31 cellular contexts compared by ENCODE assay signal in the genomic region with DNA sequence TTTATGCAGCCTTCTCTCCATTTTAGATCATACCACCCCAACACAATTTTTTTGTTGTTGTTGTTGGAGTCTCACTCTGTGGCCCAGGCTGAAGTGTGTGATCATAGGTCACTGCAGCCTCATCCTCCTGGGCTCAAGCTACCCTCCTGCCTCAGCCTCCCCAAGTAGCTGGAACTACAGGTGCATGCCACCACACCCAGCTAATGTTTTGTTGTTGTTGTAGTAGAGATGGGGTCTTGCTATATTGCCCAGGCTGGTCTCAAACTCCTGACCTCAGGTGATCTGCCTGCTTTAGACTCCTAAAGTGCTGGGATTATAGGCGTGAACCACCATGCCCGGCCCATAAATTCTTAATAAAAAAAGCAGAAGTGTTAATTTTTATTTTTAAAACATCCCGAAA.
"Had no signal": no experiment of that assay in that cellular context is flagged by ENCODE, and none has a peak within 500 bp of the region (broad histone marks: within the 10 kb centered on the region; RNA-seq: fewer than 3 reads in every experiment).

No MANE protein-coding gene starts in this region.

- DNase-seq: activated CD4-positive, alpha-beta T cell treated with anti-CD3 and anti-CD28 coated beads for 1 hour; activated CD4-positive, alpha-beta T cell treated with anti-CD3 and anti-CD28 coated beads, Interleukin-2, amount 10 ng/mL, durations not matched to agents 24 days and 14 days; activated CD4-positive, alpha-beta T cell treated with anti-CD3 and anti-CD28 coated beads, Interleukin-2, amount 50 U/mL, for 4 hours; activated CD4-positive, CD25-positive, alpha-beta regulatory T cell; activated CD8-positive, alpha-beta T cell treated with anti-CD3 and anti-CD28 coated beads for 36 hours; activated effector memory CD4-positive, alpha-beta T cell treated with anti-CD3 and anti-CD28 coated beads, Interleukin-2, amount 50 U/mL, for 16 hours; activated naive CD4-positive, alpha-beta T cell; activated naive CD4-positive, alpha-beta T cell treated with anti-CD3 and anti-CD28 coated beads, Interleukin-2, amount 50 U/mL, for 16 hours; activated naive CD8-positive, alpha-beta T cell treated with anti-CD3 and anti-CD28 coated beads for 36 hours; activated T-cell treated with anti-CD3 and anti-CD28 coated beads, Interleukin-2, amount 50 U/mL, for 1 hour; activated T-cell treated with anti-CD3 and anti-CD28 coated beads, Interleukin-2, amount 50 U/mL, for 72 hours; amniotic stem cell; aorta; brain microvascular endothelial cell; central memory CD4-positive, alpha-beta T cell; MM.1S; MV-4-11; NCI-H1092; NCI-H1436 treated with DMSO at 0.1 percent for 48 hours; NCI-H1694 treated with DMSO at 0.1 percent for 48 hours; NCI-H2029; NCI-H345; NCI-H524 treated with DMSO at 0.1 percent for 48 hours; NK-92 treated with Interleukin-12 subunit alpha and Interleukin-12 subunit beta, amount 100 ng/mL, for 24 hours; PC-3; Peyer's patch; Right ventricle myocardium superior had no signal

- H3K9me3 ChIP-seq: Peyer's patch had no signal

- H3K4me2 ChIP-seq: KMS-11 had no signal

- H3K4me3 ChIP-seq: Peyer's patch, SK-N-MC had no signal

- H3K9ac ChIP-seq: KMS-11 had no signal

- H3K27me3 ChIP-seq: brain microvascular endothelial cell, Peyer's patch had no signal

- H3K36me3 ChIP-seq: brain microvascular endothelial cell, Peyer's patch had no signal

- H3K4me3 Mint-ChIP-seq: activated CD4-positive, alpha-beta T cell treated with anti-CD3 and anti-CD28 coated beads, Interleukin-2, amount 10 ng/mL, durations not matched to agents 24 days and 14 days; activated CD8-positive, alpha-beta T cell treated with anti-CD3 and anti-CD28 coated beads for 36 hours; activated naive CD8-positive, alpha-beta T cell treated with anti-CD3 and anti-CD28 coated beads for 36 hours; activated T-cell treated with anti-CD3 and anti-CD28 coated beads, Interleukin-2, amount 50 U/mL, for 72 hours had no signal

- H3K9me3 Mint-ChIP-seq: activated CD8-positive, alpha-beta T cell treated with anti-CD3 and anti-CD28 coated beads for 36 hours; activated naive CD8-positive, alpha-beta T cell treated with anti-CD3 and anti-CD28 coated beads for 36 hours; activated T-cell treated with anti-CD3 and anti-CD28 coated beads, Interleukin-2, amount 50 U/mL, for 72 hours; activated T-helper 17 cell treated with anti-CD3 and anti-CD28 coated beads, Interleukin-2, amount 50 U/mL, for 72 hours had no signal

- H3K27me3 Mint-ChIP-seq: activated CD4-positive, alpha-beta T cell treated with anti-CD3 and anti-CD28 coated beads, Interleukin-2, amount 10 ng/mL, durations not matched to agents 24 days and 14 days; activated CD8-positive, alpha-beta T cell treated with anti-CD3 and anti-CD28 coated beads for 36 hours; activated naive CD8-positive, alpha-beta T cell treated with anti-CD3 and anti-CD28 coated beads for 36 hours; activated T-helper 17 cell treated with anti-CD3 and anti-CD28 coated beads, Interleukin-2, amount 50 U/mL, for 72 hours had no signal

- H3K27ac Mint-ChIP-seq: activated CD4-positive, alpha-beta T cell treated with anti-CD3 and anti-CD28 coated beads, Interleukin-2, amount 10 ng/mL, durations not matched to agents 24 days and 14 days; activated CD8-positive, alpha-beta T cell treated with anti-CD3 and anti-CD28 coated beads for 36 hours; activated naive CD8-positive, alpha-beta T cell treated with anti-CD3 and anti-CD28 coated beads for 36 hours; activated T-cell treated with anti-CD3 and anti-CD28 coated beads, Interleukin-2, amount 50 U/mL, for 72 hours; activated T-helper 17 cell treated with anti-CD3 and anti-CD28 coated beads, Interleukin-2, amount 50 U/mL, for 72 hours had no signal

- H3K27ac ChIP-seq: brain microvascular endothelial cell, KMS-11, Peyer's patch, SK-N-MC, VCaP had no signal
